In the genomic region with DNA sequence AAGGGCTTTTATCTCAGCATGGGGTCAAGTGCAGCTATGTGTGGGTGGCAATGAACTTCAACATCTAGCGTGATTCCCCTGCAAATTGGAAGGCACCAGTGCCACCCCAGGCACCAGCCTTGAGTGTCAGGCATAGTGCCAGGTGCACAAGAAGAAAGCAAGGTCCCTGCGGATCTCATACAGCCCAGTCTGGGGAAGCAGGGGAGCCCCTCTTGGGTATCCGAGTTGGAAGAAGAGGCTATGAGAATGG, we compare ENCODE assay signal across 8 cellular contexts.
DNase-seq lines count a peak whose midpoint lies in the region; ATAC-seq and TF ChIP-seq lines count a peak whose summit lies in the region.

No MANE protein-coding gene starts in this region.

- TF ChIP-seq POLR2A in suprapubic skin (IDR thresholded peaks at IDR 0.05) = no peak

- WGBS in suprapubic skin = 0% methylated on average over 3 of the region's 3 CpGs

- peak overlapping the region; percentile 94 for H3K4me3 Mint-ChIP-seq in T-helper 2 cell treated with Interferon-gamma antibody and Interleukin-4, amounts not matched to agents 5 μg/mL and 100 μg/mL, for 36 hours
- peak overlapping the region; percentile 86 for H3K4me3 Mint-ChIP-seq in activated naive CD8-positive, alpha-beta T cell treated with anti-CD3 and anti-CD28 coated beads, Interleukin-2, amount 50 U/mL, for 24 hours

- H3K4me3 ChIP-seq in left lung (peak overlapping the region; percentile 43 to 56), suprapubic skin (peak overlapping the region; percentile 56)

- intact Hi-C loops in left lung (cut with DNase I) (loop anchor here in 1 of 2 donors (10.0 kb wide), 1 partner anchor 892 kb away; no protein-coding TSS in a partner anchor), posterior vena cava (cut with DNase I) (loop anchor here (5.0 to 10.0 kb wide), 4 partner anchors 90 to 882 kb away; partner anchors contain the start of gene ZMIZ1 (in 1 of the 2))

- H3K27ac Mint-ChIP-seq in T-helper 2 cell treated with Interferon-gamma antibody and Interleukin-4, amounts not matched to agents 5 μg/mL and 100 μg/mL, for 36 hours = peak overlapping the region; percentile 98
- peak overlapping the region; percentile 92 for H3K27ac Mint-ChIP-seq in activated naive CD8-positive, alpha-beta T cell treated with anti-CD3 and anti-CD28 coated beads, Interleukin-2, amount 50 U/mL, for 24 hours

- H3K36me3 Mint-ChIP-seq in T-helper 2 cell treated with Interferon-gamma antibody and Interleukin-4, amounts not matched to agents 5 μg/mL and 100 μg/mL, for 36 hours (ENCODE audit: low read depth) = peaks cover 2% of the 10 kb centered on the region
- no peaks in the 10 kb centered on the region for H3K36me3 Mint-ChIP-seq in activated naive CD8-positive, alpha-beta T cell treated with anti-CD3 and anti-CD28 coated beads, Interleukin-2, amount 50 U/mL, for 24 hours (ENCODE audit: low read depth)

- H3K36me3 ChIP-seq in left lung (no peaks in the 10 kb centered on the region), suprapubic skin (no peaks in the 10 kb centered on the region)

- no peak for ATAC-seq in activated naive CD8-positive, alpha-beta T cell treated with anti-CD3 and anti-CD28 coated beads, Interleukin-2, amount 50 U/mL, for 24 hours
- no peak for ATAC-seq in left lung
- ATAC-seq in GM18861 (IDR thresholded peaks at IDR 0.05; ENCODE audit: unreplicated experiment) = no peak

- peaks cover 3% of the 10 kb centered on the region for H3K9me3 Mint-ChIP-seq in T-helper 2 cell treated with Interferon-gamma antibody and Interleukin-4, amounts not matched to agents 5 μg/mL and 100 μg/mL, for 36 hours
- H3K9me3 Mint-ChIP-seq in activated naive CD8-positive, alpha-beta T cell treated with anti-CD3 and anti-CD28 coated beads, Interleukin-2, amount 50 U/mL, for 24 hours = peaks cover 3% of the 10 kb centered on the region

- H3K9me3 ChIP-seq in left lung = peaks cover 0 to 5% of the 10 kb centered on the region in 2 donors
- no peaks in the 10 kb centered on the region for H3K9me3 ChIP-seq in suprapubic skin

- no peaks in the 10 kb centered on the region for H3K27me3 ChIP-seq in left lung
- no peaks in the 10 kb centered on the region for H3K27me3 ChIP-seq in suprapubic skin

- TF ChIP-seq CTCF in left lung (IDR thresholded peaks at IDR 0.05) = no peak
- no peak for TF ChIP-seq CTCF in suprapubic skin (IDR thresholded peaks at IDR 0.05)

- no peak for TF ChIP-seq EP300 in suprapubic skin (IDR thresholded peaks at IDR 0.05)

- DNase-seq in T-helper 2 cell treated with Interferon-gamma antibody and Interleukin-4, amounts not matched to agents 5 μg/mL and 100 μg/mL, for 36 hours (ENCODE audit: low spot score) = no peak
- DNase-seq in T-helper 2 cell = no peak
- no peak for DNase-seq in activated naive CD8-positive, alpha-beta T cell treated with anti-CD3 and anti-CD28 coated beads, Interleukin-2, amount 50 U/mL, for 24 hours
- no peak for DNase-seq in left lung
- no peak for DNase-seq in suprapubic skin (ENCODE audit: low spot score in 2 of 2)
- no peak for DNase-seq in posterior vena cava (ENCODE audit: low spot score)
- no peak for DNase-seq in activated CD4-positive, CD25-positive, alpha-beta regulatory T cell (lab: John Stamatoyannopoulos, UW)

- peak overlapping the region; percentile 85 to 97 for H3K27ac ChIP-seq in left lung
- peak overlapping the region; percentile 78 for H3K27ac ChIP-seq in suprapubic skin

- H3K4me1 ChIP-seq in left lung (peaks cover 10 to 21% of the 10 kb centered on the region in 2 donors), suprapubic skin (peaks cover 12% of the 10 kb centered on the region)

- peaks cover 19% of the 10 kb centered on the region for H3K4me1 Mint-ChIP-seq in T-helper 2 cell treated with Interferon-gamma antibody and Interleukin-4, amounts not matched to agents 5 μg/mL and 100 μg/mL, for 36 hours (ENCODE audit: low read depth)
- peaks cover 19% of the 10 kb centered on the region for H3K4me1 Mint-ChIP-seq in activated naive CD8-positive, alpha-beta T cell treated with anti-CD3 and anti-CD28 coated beads, Interleukin-2, amount 50 U/mL, for 24 hours

- peaks cover 23% of the 10 kb centered on the region for H3K27me3 Mint-ChIP-seq in T-helper 2 cell treated with Interferon-gamma antibody and Interleukin-4, amounts not matched to agents 5 μg/mL and 100 μg/mL, for 36 hours (ENCODE audit: low read depth)
- H3K27me3 Mint-ChIP-seq in activated naive CD8-positive, alpha-beta T cell treated with anti-CD3 and anti-CD28 coated beads, Interleukin-2, amount 50 U/mL, for 24 hours = peaks cover 6% of the 10 kb centered on the region
